8 cellular contexts compared by ENCODE assay signal in the genomic region with DNA sequence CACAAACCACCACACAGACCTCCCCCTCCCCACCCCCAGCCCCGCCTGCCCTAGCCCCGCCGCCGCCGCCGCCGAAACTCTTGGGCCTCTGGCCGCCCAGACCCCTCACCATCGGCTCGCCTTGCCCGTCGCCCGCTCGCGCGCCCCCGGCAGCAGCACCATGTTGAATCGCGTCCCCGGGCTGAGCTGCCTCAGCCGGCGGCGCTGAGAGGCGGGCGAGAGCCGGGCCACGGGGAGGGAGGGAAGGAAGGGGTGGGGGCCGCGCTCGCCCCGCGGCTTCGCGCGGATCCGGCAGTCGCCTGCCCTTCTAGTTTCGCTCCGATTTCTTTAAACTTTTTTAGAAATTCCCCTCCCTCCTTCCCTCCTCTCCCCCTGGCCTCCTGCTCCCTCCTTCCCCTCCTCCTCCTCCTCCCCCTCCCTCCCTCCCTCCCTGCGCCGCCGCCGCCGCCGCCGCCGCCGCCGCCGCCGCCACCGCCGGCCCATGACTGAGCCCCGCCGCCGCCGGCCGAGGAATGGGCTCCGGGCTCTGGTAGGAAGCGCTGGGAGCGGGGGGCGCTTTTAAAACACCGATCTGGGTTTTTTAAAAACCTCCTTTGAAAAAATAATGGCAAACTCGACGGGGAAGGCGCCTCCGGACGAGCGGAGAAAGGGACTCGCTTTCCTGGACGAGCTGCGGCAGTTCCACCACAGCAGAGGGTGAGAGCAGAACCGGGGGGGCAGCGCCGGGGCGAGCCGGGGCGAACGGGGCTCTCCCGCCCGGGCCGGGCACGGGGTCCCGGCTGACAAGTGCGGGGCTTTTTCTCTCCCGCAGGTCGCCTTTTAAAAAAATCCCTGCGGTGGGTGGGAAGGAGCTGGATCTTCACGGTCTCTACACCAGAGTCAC. TPM values are rescaled to one million over a fixed set of nuclear protein-coding genes. Genes with fewer than 3 reads are reported as not detected.
DNase-seq lines count a peak whose midpoint lies in the region; ATAC-seq and TF ChIP-seq lines count a peak whose summit lies in the region.

A gene with protein sequence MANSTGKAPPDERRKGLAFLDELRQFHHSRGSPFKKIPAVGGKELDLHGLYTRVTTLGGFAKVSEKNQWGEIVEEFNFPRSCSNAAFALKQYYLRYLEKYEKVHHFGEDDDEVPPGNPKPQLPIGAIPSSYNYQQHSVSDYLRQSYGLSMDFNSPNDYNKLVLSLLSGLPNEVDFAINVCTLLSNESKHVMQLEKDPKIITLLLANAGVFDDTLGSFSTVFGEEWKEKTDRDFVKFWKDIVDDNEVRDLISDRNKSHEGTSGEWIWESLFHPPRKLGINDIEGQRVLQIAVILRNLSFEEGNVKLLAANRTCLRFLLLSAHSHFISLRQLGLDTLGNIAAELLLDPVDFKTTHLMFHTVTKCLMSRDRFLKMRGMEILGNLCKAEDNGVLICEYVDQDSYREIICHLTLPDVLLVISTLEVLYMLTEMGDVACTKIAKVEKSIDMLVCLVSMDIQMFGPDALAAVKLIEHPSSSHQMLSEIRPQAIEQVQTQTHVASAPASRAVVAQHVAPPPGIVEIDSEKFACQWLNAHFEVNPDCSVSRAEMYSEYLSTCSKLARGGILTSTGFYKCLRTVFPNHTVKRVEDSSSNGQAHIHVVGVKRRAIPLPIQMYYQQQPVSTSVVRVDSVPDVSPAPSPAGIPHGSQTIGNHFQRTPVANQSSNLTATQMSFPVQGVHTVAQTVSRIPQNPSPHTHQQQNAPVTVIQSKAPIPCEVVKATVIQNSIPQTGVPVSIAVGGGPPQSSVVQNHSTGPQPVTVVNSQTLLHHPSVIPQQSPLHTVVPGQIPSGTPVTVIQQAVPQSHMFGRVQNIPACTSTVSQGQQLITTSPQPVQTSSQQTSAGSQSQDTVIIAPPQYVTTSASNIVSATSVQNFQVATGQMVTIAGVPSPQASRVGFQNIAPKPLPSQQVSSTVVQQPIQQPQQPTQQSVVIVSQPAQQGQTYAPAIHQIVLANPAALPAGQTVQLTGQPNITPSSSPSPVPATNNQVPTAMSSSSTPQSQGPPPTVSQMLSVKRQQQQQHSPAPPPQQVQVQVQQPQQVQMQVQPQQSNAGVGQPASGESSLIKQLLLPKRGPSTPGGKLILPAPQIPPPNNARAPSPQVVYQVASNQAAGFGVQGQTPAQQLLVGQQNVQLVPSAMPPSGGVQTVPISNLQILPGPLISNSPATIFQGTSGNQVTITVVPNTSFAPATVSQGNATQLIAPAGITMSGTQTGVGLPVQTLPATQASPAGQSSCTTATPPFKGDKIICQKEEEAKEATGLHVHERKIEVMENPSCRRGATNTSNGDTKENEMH (N-terminal part only) (plus strand): TSS at position 474 of the 883 bp plus-strand sequence. CDS start 131 bp downstream, at position 605.

- peak in 13 of 14 donors; percentile 36 to 93 (median 69) for DNase-seq in C1 segment of cervical spinal cord (lab: John Stamatoyannopoulos, UW)
- no peak for DNase-seq in Panc1 (ENCODE audit: low read depth, low spot score)
- peak; percentile 68 for DNase-seq in activated T-helper 2 cell treated with anti-CD3 and anti-CD28 coated beads, Interferon-gamma antibody, Interleukin-2, Interleukin-4, amounts not matched to agents 10 μg/mL and 5 μg/mL and 100 μg/mL, durations not matched to agents 14 hours and 24 hours and 36 hours (ENCODE audit: low spot score)
- peak; percentile 70 for DNase-seq in fibroblast of pulmonary artery (ENCODE audit: low read depth)
- DNase-seq in natural killer cell treated with Interleukin-12 subunit alpha and Interleukin-12 subunit beta and Interleukin-15 and Interleukin-18, amount 100 ng/mL, for 72 hours (ENCODE audit: low spot score) = peak; percentile 87
- peak; percentile 79 for DNase-seq in stimulated activated naive CD4-positive, alpha-beta T cell treated with Interleukin-2 at 50 U/mL for 16 hours (lab: John Stamatoyannopoulos, UW)

- peak within 1 kb of the TSS; percentile 74 to 97 for H3K4me3 ChIP-seq in Panc1 (ENCODE audit: low read depth in 2 of 2, low read length in 2 of 2)
- peak within 1 kb of the TSS; percentile 95 for H3K4me3 ChIP-seq in fibroblast of pulmonary artery (replicated peaks; ENCODE audit: low read depth, low read length)

- peaks cover 34% of the 10 kb centered on the region for H3K36me3 Mint-ChIP-seq in activated T-helper 2 cell treated with anti-CD3 and anti-CD28 coated beads, Interferon-gamma antibody, Interleukin-2, Interleukin-4, amounts not matched to agents 10 μg/mL and 5 μg/mL and 100 μg/mL, durations not matched to agents 14 hours and 24 hours and 36 hours (ENCODE audit: low read depth)
- H3K36me3 Mint-ChIP-seq in natural killer cell treated with Interleukin-12 subunit alpha and Interleukin-12 subunit beta and Interleukin-15 and Interleukin-18, amount 100 ng/mL, for 72 hours = peaks cover 35% of the 10 kb centered on the region

- peak within 1 kb of the TSS; percentile 97 for H3K27ac ChIP-seq in Panc1 (ENCODE audit: low read length)

- H3K4me3 Mint-ChIP-seq in activated T-helper 2 cell treated with anti-CD3 and anti-CD28 coated beads, Interferon-gamma antibody, Interleukin-2, Interleukin-4, amounts not matched to agents 10 μg/mL and 5 μg/mL and 100 μg/mL, durations not matched to agents 14 hours and 24 hours and 36 hours (ENCODE audit: low read depth) = peak within 1 kb of the TSS; percentile 100
- peak within 1 kb of the TSS; percentile 95 for H3K4me3 Mint-ChIP-seq in natural killer cell treated with Interleukin-12 subunit alpha and Interleukin-12 subunit beta and Interleukin-15 and Interleukin-18, amount 100 ng/mL, for 72 hours

- POLR2A ChIA-PET in Panc1 (lab: Charles Lee) = interaction anchor here (0.6 kb wide), 1 partner anchor 44 kb away, joined by 4 read pairs; no protein-coding TSS in a partner anchor

- in situ Hi-C loops in Panc1 (cut with HindIII; ENCODE audit: low pct_unique_long_range_greater_than_20kb, low sequenced_read_pairs) = no loop called here

- CTCF ChIA-PET in Panc1 (lab: Charles Lee) = interaction anchor here (0.6 to 0.7 kb wide), 2 partner anchors 165 to 231 kb away, joined by 3 to 4 read pairs; no protein-coding TSS in a partner anchor

- TF ChIP-seq CTCF in Panc1 (IDR thresholded peaks at IDR 0.05) (no peak), fibroblast of pulmonary artery (IDR thresholded peaks at IDR 0.05; ENCODE audit: low read length, missing control alignments) (no peak)

- H3K27me3 ChIP-seq in Panc1 (ENCODE audit: control insufficient read depth, insufficient read depth, low read length) = no peaks in the 10 kb centered on the region

- peaks cover 24% of the 10 kb centered on the region; the same call in 1 of the 2 replicates for H3K4me1 ChIP-seq in Panc1 (ENCODE audit: control insufficient read depth, insufficient read depth, low read length)

- ATAC-seq in GM19395 (IDR thresholded peaks at IDR 0.05; ENCODE audit: unreplicated experiment) = peak; percentile 7
- peak; percentile 1 for ATAC-seq in HG03565 (IDR thresholded peaks at IDR 0.05; ENCODE audit: unreplicated experiment)
- peak; percentile 55 for ATAC-seq in Panc1
- peak; percentile 54 to 67 for ATAC-seq in natural killer cell treated with Interleukin-12 subunit alpha and Interleukin-12 subunit beta and Interleukin-15 and Interleukin-18, amount 100 ng/mL, for 72 hours

- intact Hi-C loops in Panc1 (cut with micrococcal nuclease; ENCODE audit: unreplicated experiment) = loop anchor here (5.0 kb wide), 1 partner anchor 557 kb away; no protein-coding TSS in a partner anchor
- intact Hi-C loops in activated T-helper 2 cell treated with anti-CD3 and anti-CD28 coated beads, Interferon-gamma antibody, Interleukin-2, Interleukin-4, amounts not matched to agents 10 μg/mL and 5 μg/mL and 100 μg/mL, durations not matched to agents 14 hours and 24 hours and 36 hours (cut with micrococcal nuclease) = loop anchor here (1.0 to 10.0 kb wide), 9 partner anchors 15 to 1978 kb away; a partner anchor contains a TSS

- no peaks in the 10 kb centered on the region for H3K27me3 Mint-ChIP-seq in activated T-helper 2 cell treated with anti-CD3 and anti-CD28 coated beads, Interferon-gamma antibody, Interleukin-2, Interleukin-4, amounts not matched to agents 10 μg/mL and 5 μg/mL and 100 μg/mL, durations not matched to agents 14 hours and 24 hours and 36 hours (ENCODE audit: low read depth)
- no peaks in the 10 kb centered on the region for H3K27me3 Mint-ChIP-seq in natural killer cell treated with Interleukin-12 subunit alpha and Interleukin-12 subunit beta and Interleukin-15 and Interleukin-18, amount 100 ng/mL, for 72 hours

- BruUV-seq in Panc1 (replicated peaks; lab: Mats Ljungman, UMichigan) = no TSS peak

- H3K27ac Mint-ChIP-seq in activated T-helper 2 cell treated with anti-CD3 and anti-CD28 coated beads, Interferon-gamma antibody, Interleukin-2, Interleukin-4, amounts not matched to agents 10 μg/mL and 5 μg/mL and 100 μg/mL, durations not matched to agents 14 hours and 24 hours and 36 hours = peak within 1 kb of the TSS; percentile 100
- peak within 1 kb of the TSS; percentile 95 to 99 for H3K27ac Mint-ChIP-seq in natural killer cell treated with Interleukin-12 subunit alpha and Interleukin-12 subunit beta and Interleukin-15 and Interleukin-18, amount 100 ng/mL, for 72 hours

- no peaks in the 10 kb centered on the region for H3K9me3 ChIP-seq in Panc1 (ENCODE audit: control insufficient read depth, insufficient read depth, low read depth, low read length)

- peaks cover 31% of the 10 kb centered on the region for H3K4me1 Mint-ChIP-seq in activated T-helper 2 cell treated with anti-CD3 and anti-CD28 coated beads, Interferon-gamma antibody, Interleukin-2, Interleukin-4, amounts not matched to agents 10 μg/mL and 5 μg/mL and 100 μg/mL, durations not matched to agents 14 hours and 24 hours and 36 hours (ENCODE audit: low read depth)
- peaks cover 15 to 34% of the 10 kb centered on the region in 2 donors for H3K4me1 Mint-ChIP-seq in natural killer cell treated with Interleukin-12 subunit alpha and Interleukin-12 subunit beta and Interleukin-15 and Interleukin-18, amount 100 ng/mL, for 72 hours (ENCODE audit: low read depth in 2 of 2)

- H3K9me3 Mint-ChIP-seq in activated T-helper 2 cell treated with anti-CD3 and anti-CD28 coated beads, Interferon-gamma antibody, Interleukin-2, Interleukin-4, amounts not matched to agents 10 μg/mL and 5 μg/mL and 100 μg/mL, durations not matched to agents 14 hours and 24 hours and 36 hours = no peaks in the 10 kb centered on the region
- no peaks in the 10 kb centered on the region for H3K9me3 Mint-ChIP-seq in natural killer cell treated with Interleukin-12 subunit alpha and Interleukin-12 subunit beta and Interleukin-15 and Interleukin-18, amount 100 ng/mL, for 72 hours

- peaks cover 17% of the 10 kb centered on the region for H3K36me3 ChIP-seq in Panc1 (ENCODE audit: control insufficient read depth, insufficient read depth, low read length)

RNA-seq across cellular contexts. Expression of the gene that starts here (rescaled TPM):
- 39.5 TPM for total RNA-seq in Panc1 (2021; ENCODE audit: unreplicated experiment)
- 10.8 TPM for polyA plus RNA-seq in Panc1 (2012; ENCODE audit: insufficient read length)
- 28.7 and 32.8 TPM in 2 replicates for total RNA-seq in activated T-helper 2 cell treated with anti-CD3 and anti-CD28 coated beads, Interferon-gamma antibody, Interleukin-2, Interleukin-4, amounts not matched to agents 10 μg/mL and 5 μg/mL and 100 μg/mL, durations not matched to agents 14 hours and 24 hours and 36 hours
- total RNA-seq in natural killer cell treated with Interleukin-12 subunit alpha and Interleukin-12 subunit beta and Interleukin-15 and Interleukin-18, amount 100 ng/mL, for 72 hours = 100 to 1,000 TPM; 116 to 133 TPM

Comparison
In these comparisons a context has a peak if more than half of its experiments do, and no peak if none do; other contexts are left out.
1. ATAC-seq: peak in every context shown above with its lines; median percentile 60 in natural killer cell treated with Interleukin-12 subunit alpha and Interleukin-12 subunit beta and Interleukin-15 and Interleukin-18, amount 100 ng/mL, for 72 hours; 55 in Panc1; 7 in GM19395; 1 in HG03565.